In genomic region chr12:646303-647038, GRCh38 we compare ENCODE assay signal across 12 cellular contexts. TPM values are rescaled to one million over a fixed set of nuclear protein-coding genes. Genes with fewer than 3 reads are reported as not detected.
A peak's percentile ranks its signal among the peaks of the same experiment; 100 is the strongest.
DNase-seq lines count a peak whose midpoint lies in the region; ATAC-seq and TF ChIP-seq lines count a peak whose summit lies in the region.
"Had no signal": no experiment of that assay in that cellular context is flagged by ENCODE, and none has a peak within 500 bp of the region (broad histone marks: within the 10 kb centered on the region; RNA-seq: fewer than 3 reads in every experiment).

No MANE protein-coding gene starts in this region.

- no peak for TF ChIP-seq EP300 in stomach (IDR thresholded peaks at IDR 0.05)

- H3K27ac ChIP-seq in dorsolateral prefrontal cortex (peak overlapping the region; percentile 69 to 100 (median 97)), lower lobe of right lung (peak overlapping the region; percentile 99), stomach (peak overlapping the region; percentile 72 to 99 (median 95))
- H3K27ac ChIP-seq: SK-N-MC had no signal

- TF ChIP-seq CTCF in dorsolateral prefrontal cortex (IDR thresholded peaks at IDR 0.05 in 54 of 56, conservative IDR thresholded peaks at IDR 0.05 in 2 of 56; ENCODE audit: low read depth in 1 of 56, partially characterized antibody in 56 of 56) (no peak), lower lobe of right lung (IDR thresholded peaks at IDR 0.05) (no peak), stomach (IDR thresholded peaks at IDR 0.05) (no peak)

- H3K4me1 ChIP-seq in lower lobe of right lung (peaks cover 52% of the 10 kb centered on the region), stomach (peaks cover 41 to 54% (median 43%) of the 10 kb centered on the region in 4 donors)

- H3K4me3 ChIP-seq in dorsolateral prefrontal cortex, result peak overlapping the region in 17 of 59 donors; percentile 0 to 40 (median 18)
- H3K4me3 ChIP-seq in lower lobe of right lung, result peak overlapping the region; percentile 17
- H3K4me3 ChIP-seq in stomach, result peak overlapping the region in 1 of 4 donors; percentile 8
- H3K4me3 ChIP-seq: GM12878, SK-N-MC had no signal

- TF ChIP-seq POLR2A in stomach (IDR thresholded peaks at IDR 0.05), result no peak

- WGBS in stomach, 5 donors, result 28 to 56% (median 33%) methylated on average over 12 of the region's 12 CpGs

- H3K36me3 ChIP-seq in lower lobe of right lung (no peaks in the 10 kb centered on the region), stomach (no peaks in the 10 kb centered on the region)

- H3K9me3 ChIP-seq in lower lobe of right lung (no peaks in the 10 kb centered on the region), stomach (no peaks in the 10 kb centered on the region)

- H3K27me3 ChIP-seq in dorsolateral prefrontal cortex (no peaks in the 10 kb centered on the region), lower lobe of right lung (ENCODE audit: low read depth) (no peaks in the 10 kb centered on the region), stomach (no peaks in the 10 kb centered on the region)

- intact Hi-C loops in dorsolateral prefrontal cortex (cut with DNase I), result loop anchor here (10.0 kb wide), 2 partner anchors 68 to 72 kb away; no protein-coding TSS in a partner anchor
- intact Hi-C loops in lower lobe of right lung (cut with DNase I), result loop anchor here (10.0 kb wide), 1 partner anchor 98 kb away; no protein-coding TSS in a partner anchor
- intact Hi-C loops in stomach (cut with DNase I; ENCODE audit: low total_unique reads), result no loop called here

- ATAC-seq in lower lobe of right lung, result peak; percentile 3 to 28
- no peak for ATAC-seq in GM18870 (IDR thresholded peaks at IDR 0.05; ENCODE audit: unreplicated experiment)
- ATAC-seq: GM12878 had no signal

- DNase-seq in HuH-7 (ENCODE audit: low spot score) (peak; percentile 67), dorsolateral prefrontal cortex (no peak), lower lobe of right lung (no peak), stomach (peak; percentile 73), NCI-H1092 (lab: John Stamatoyannopoulos, UW) (no peak), NCI-H69 (lab: John Stamatoyannopoulos, UW) (no peak)
- DNase-seq in stimulated activated CD4-positive, alpha-beta T cell treated with anti-CD3 and anti-CD28 coated beads, Interleukin-2, amount 100 ng/mL, for 48 hours, result no peak
- DNase-seq: Karpas-422, NCI-H345 had no signal

RNA-seq across cellular contexts. Expression of gene NINJ2, which starts 16.8 kb away (rescaled TPM):
- total RNA-seq in dorsolateral prefrontal cortex (10 to 100 TPM in 88 of 120 experiments, 1 to 10 TPM in 32; 1.6 to 80.0 (median 16.4) TPM), lower lobe of right lung (18.1 TPM), stomach (10 to 100 TPM in 1 of 5 donors, 1 to 10 TPM in 1, not detected in 3; 2.2 to 26.2 TPM)
- polyA plus RNA-seq in stomach, result 1 to 10 TPM; 2.0 to 5.2 (median 5.0) TPM

Comparison
In these comparisons a context has a peak if more than half of its experiments do, and no peak if none do; other contexts are left out.
1. DNase-seq: peak in HuH-7 (single experiment) and stomach (single experiment); none in dorsolateral prefrontal cortex (0 of 10), lower lobe of right lung (single experiment), NCI-H1092 (single experiment), NCI-H69 (single experiment) and stimulated activated CD4-positive, alpha-beta T cell treated with anti-CD3 and anti-CD28 coated beads, Interleukin-2, amount 100 ng/mL, for 48 hours (0 of 2).
2. Peak in every context shown above with its lines, with median percentiles within 50 percentile points of each other: H3K27ac ChIP-seq.